ENCODE assay signal across 11 cellular contexts in genomic region chrX:31279359-31279758, GRCh38.
DNase-seq lines count a peak whose midpoint lies in the region; ATAC-seq, FAIRE-seq and TF ChIP-seq lines count a peak whose summit lies in the region.
"Had no signal": no experiment of that assay in that cellular context is flagged by ENCODE, and none has a peak within 500 bp of the region (broad histone marks: within the 10 kb centered on the region; RNA-seq: fewer than 3 reads in every experiment).

No MANE protein-coding gene starts in this region.

- TF ChIP-seq CTCF in MM.1S (IDR thresholded peaks at IDR 0.05; ENCODE audit: low read length) (peak; percentile 18; the same call in 1 of the 2 replicates), endodermal cell (conservative IDR thresholded peaks at IDR 0.05) (peak; percentile 73), osteocyte (IDR thresholded peaks at IDR 0.05) (peak; percentile 31)

- H3K4me1 ChIP-seq in MM.1S (ENCODE audit: low read length) (no peaks in the 10 kb centered on the region), endodermal cell (ENCODE audit: control insufficient read depth, insufficient read depth, low read length) (peaks cover under 1% of the 10 kb centered on the region)
- H3K4me1 ChIP-seq in effector memory CD4-positive, alpha-beta T cell (ENCODE audit: control insufficient read depth, insufficient read depth, low read length, poor library complexity, severe bottlenecking): no peaks in the 10 kb centered on the region
- H3K4me1 ChIP-seq: body of pancreas had no signal

- H3K4me3 Mint-ChIP-seq in endodermal cell (no peak overlapping the region), osteocyte (ENCODE audit: unreplicated experiment) (no peak overlapping the region)
- H3K4me3 Mint-ChIP-seq: stimulated activated effector memory CD8-positive, alpha-beta T cell treated with anti-CD3 and anti-CD28 coated beads, Interleukin-12 subunit alpha, Interleukin-12 subunit beta, amount 100 ng/mL, for 72 hours had no signal

- no peaks in the 10 kb centered on the region for H3K27me3 Mint-ChIP-seq in endodermal cell (ENCODE audit: insufficient read depth)
- H3K27me3 Mint-ChIP-seq in osteocyte (ENCODE audit: unreplicated experiment): no peaks in the 10 kb centered on the region

- H2AFZ ChIP-seq in MM.1S (ENCODE audit: low read length): no peak overlapping the region

- H3K27me3 ChIP-seq in MM.1S (replicated peaks; ENCODE audit: insufficient read depth, low read length) (no peaks in the 10 kb centered on the region), endodermal cell (ENCODE audit: control insufficient read depth, insufficient read depth, low read length, poor library complexity, severe bottlenecking) (no peaks in the 10 kb centered on the region)
- no peaks in the 10 kb centered on the region for H3K27me3 ChIP-seq in effector memory CD4-positive, alpha-beta T cell (replicated peaks; ENCODE audit: control insufficient read depth, insufficient read depth, low read length, poor library complexity, severe bottlenecking)
- H3K27me3 ChIP-seq: body of pancreas had no signal

- H3F3A ChIP-seq in MM.1S (ENCODE audit: insufficient read depth, low read length): no peaks in the 10 kb centered on the region

- H3K9me2 ChIP-seq in MM.1S (replicated peaks; ENCODE audit: insufficient read depth, low read length): no peaks in the 10 kb centered on the region

- no peaks in the 10 kb centered on the region for H3K4me1 Mint-ChIP-seq in endodermal cell
- peaks cover 9% of the 10 kb centered on the region for H3K4me1 Mint-ChIP-seq in osteocyte (ENCODE audit: unreplicated experiment)
- H3K4me1 Mint-ChIP-seq: stimulated activated effector memory CD8-positive, alpha-beta T cell treated with anti-CD3 and anti-CD28 coated beads, Interleukin-12 subunit alpha, Interleukin-12 subunit beta, amount 100 ng/mL, for 72 hours had no signal

- H3K36me3 ChIP-seq in MM.1S (replicated peaks; ENCODE audit: insufficient read depth, low read length): no peaks in the 10 kb centered on the region
- no peaks in the 10 kb centered on the region for H3K36me3 ChIP-seq in endodermal cell (ENCODE audit: control insufficient read depth, insufficient read depth, low read length)
- H3K36me3 ChIP-seq in effector memory CD4-positive, alpha-beta T cell (ENCODE audit: control insufficient read depth, insufficient read depth, low read length): no peaks in the 10 kb centered on the region

- no peak for DNase-seq in MM.1S
- DNase-seq in endodermal cell: peak; percentile 51
- no peak for DNase-seq in osteocyte (ENCODE audit: extremely low spot score, unreplicated experiment)
- no peak for DNase-seq in NCI-H345 treated with DMSO at 0.1 percent for 48 hours (lab: John Stamatoyannopoulos, UW; ENCODE audit: unreplicated experiment)
- no peak for DNase-seq in effector memory CD4-positive, alpha-beta T cell
- DNase-seq: activated CD4-positive, alpha-beta T cell treated with anti-CD3 and anti-CD28 coated beads for 48 hours; body of pancreas; NK-92 treated with Interleukin-12 subunit alpha and Interleukin-12 subunit beta, amount 100 ng/mL, for 24 hours had no signal

- H3K27ac Mint-ChIP-seq in endodermal cell: no peak overlapping the region
- H3K27ac Mint-ChIP-seq in osteocyte (ENCODE audit: unreplicated experiment): no peak overlapping the region
- H3K27ac Mint-ChIP-seq: stimulated activated effector memory CD8-positive, alpha-beta T cell treated with anti-CD3 and anti-CD28 coated beads, Interleukin-12 subunit alpha, Interleukin-12 subunit beta, amount 100 ng/mL, for 72 hours had no signal

- H3K36me3 Mint-ChIP-seq in endodermal cell (ENCODE audit: low read depth): no peaks in the 10 kb centered on the region
- H3K36me3 Mint-ChIP-seq in osteocyte (ENCODE audit: unreplicated experiment): peaks cover 2% of the 10 kb centered on the region
- H3K36me3 Mint-ChIP-seq: stimulated activated effector memory CD8-positive, alpha-beta T cell treated with anti-CD3 and anti-CD28 coated beads, Interleukin-12 subunit alpha, Interleukin-12 subunit beta, amount 100 ng/mL, for 72 hours had no signal

- H3K9ac ChIP-seq in MM.1S (ENCODE audit: low read length): no peak overlapping the region
- no peak overlapping the region for H3K9ac ChIP-seq in endodermal cell (ENCODE audit: extremely low read depth, low read length, poor library complexity, severe bottlenecking)

- FAIRE-seq in G401.6 (lab: Jason Lieb, UNC): peak; percentile 77

- H4K20me1 ChIP-seq in MM.1S (ENCODE audit: insufficient read depth, low read length): no peaks in the 10 kb centered on the region

- ATAC-seq in HG02623 (IDR thresholded peaks at IDR 0.05; ENCODE audit: unreplicated experiment): no peak
- ATAC-seq: body of pancreas; stimulated activated effector memory CD8-positive, alpha-beta T cell treated with anti-CD3 and anti-CD28 coated beads, Interleukin-12 subunit alpha, Interleukin-12 subunit beta, amount 100 ng/mL, for 72 hours had no signal

- WGBS in endodermal cell (ENCODE audit: insufficient coverage in 1 of 2, insufficient read length in 1 of 2), 2 experiments: 83% methylated on average over 2 of the region's 2 CpGs; no CpG with 5 or more reads in 1 of the 2 experiments

- no peaks in the 10 kb centered on the region for H3K79me2 ChIP-seq in MM.1S (ENCODE audit: low read length)

- H3K9me3 Mint-ChIP-seq in endodermal cell: peaks cover 33% of the 10 kb centered on the region
- H3K9me3 Mint-ChIP-seq in osteocyte (ENCODE audit: unreplicated experiment): no peaks in the 10 kb centered on the region
- H3K9me3 Mint-ChIP-seq: stimulated activated effector memory CD8-positive, alpha-beta T cell treated with anti-CD3 and anti-CD28 coated beads, Interleukin-12 subunit alpha, Interleukin-12 subunit beta, amount 100 ng/mL, for 72 hours had no signal

- H3K27ac ChIP-seq in MM.1S (ENCODE audit: low read length) (no peak overlapping the region), endodermal cell (ENCODE audit: low read depth, low read length) (no peak overlapping the region)
- no peak overlapping the region for H3K27ac ChIP-seq in effector memory CD4-positive, alpha-beta T cell (ENCODE audit: insufficient read depth, low read length, poor library complexity, severe bottlenecking)
- H3K27ac ChIP-seq: body of pancreas had no signal

- H3K4me3 ChIP-seq in MM.1S (ENCODE audit: low read length): no peak overlapping the region
- H3K4me3 ChIP-seq in endodermal cell (ENCODE audit: low read length): no peak overlapping the region
- H3K4me3 ChIP-seq in effector memory CD4-positive, alpha-beta T cell (ENCODE audit: insufficient read depth, low read depth, low read length, poor library complexity, severe bottlenecking): no peak overlapping the region
- H3K4me3 ChIP-seq: body of pancreas had no signal

- H3K9me3 ChIP-seq in MM.1S (replicated peaks; ENCODE audit: insufficient read depth, low read length): no peaks in the 10 kb centered on the region
- H3K9me3 ChIP-seq in endodermal cell (ENCODE audit: control insufficient read depth, low read length): no peaks in the 10 kb centered on the region
- no peaks in the 10 kb centered on the region for H3K9me3 ChIP-seq in effector memory CD4-positive, alpha-beta T cell (ENCODE audit: control insufficient read depth, low read length)
- H3K9me3 ChIP-seq: body of pancreas had no signal

- H3K4me2 ChIP-seq in MM.1S (ENCODE audit: low read depth, low read length): no peak overlapping the region

Comparison
In these comparisons a context has a peak if more than half of its experiments do, and no peak if none do; other contexts are left out.
1. CTCF ChIP-seq: peak in every context shown above with its lines; median percentile 73 in endodermal cell; 31 in osteocyte; 18 in MM.1S.